ENCODE assay signal across 12 cellular contexts in genomic region chr2:11833601-11834000, GRCh38.
DNase-seq lines count a peak whose midpoint lies in the region; ATAC-seq and TF ChIP-seq lines count a peak whose summit lies in the region.
"Had no signal": no experiment of that assay in that cellular context is flagged by ENCODE, and none has a peak within 500 bp of the region (broad histone marks: within the 10 kb centered on the region; RNA-seq: fewer than 3 reads in every experiment).

No MANE protein-coding gene starts in this region.

- H3K4me3 ChIP-seq in osteoblast (ENCODE audit: insufficient read depth, low read length) = no peak overlapping the region
- H3K4me3 ChIP-seq: tibial artery had no signal

- H3K27ac Mint-ChIP-seq in natural killer cell = no peak overlapping the region
- H3K27ac Mint-ChIP-seq: activated CD8-positive, alpha-beta T cell treated with anti-CD3 and anti-CD28 coated beads, Interleukin-2, amount 10 ng/mL, durations not matched to agents 7 days and 5 days had no signal

- peaks cover 2% of the 10 kb centered on the region for H3K9me3 ChIP-seq in osteoblast (ENCODE audit: low read depth, low read length)
- H3K9me3 ChIP-seq: tibial artery had no signal

- DNase-seq in GM04503 (ENCODE audit: low read depth) = peak; percentile 93
- DNase-seq in NCI-H2029 treated with DMSO at 0.1 percent for 48 hours (lab: John Stamatoyannopoulos, UW) = peak; percentile 58
- peak; percentile 15 for DNase-seq in dermis blood vessel endothelial cell
- DNase-seq in osteoblast (ENCODE audit: insufficient read length, low spot score, missing footprints) = no peak
- no peak for DNase-seq in SKM-1 treated with dmso at 0.1 percent for 144 hours (lab: John Stamatoyannopoulos, UW; ENCODE audit: unreplicated experiment)
- no peak for DNase-seq in D341Med (ENCODE audit: low spot score)
- no peak for DNase-seq in natural killer cell
- DNase-seq: activated CD8-positive, alpha-beta T cell treated with anti-CD3 and anti-CD28 coated beads, Interleukin-2, amount 10 ng/mL, durations not matched to agents 7 days and 5 days; activated naive CD4-positive, alpha-beta T cell; foreskin melanocyte; KBM-7; tibial artery had no signal

- no peak overlapping the region for H3K4me3 Mint-ChIP-seq in natural killer cell
- H3K4me3 Mint-ChIP-seq: activated CD8-positive, alpha-beta T cell treated with anti-CD3 and anti-CD28 coated beads, Interleukin-2, amount 10 ng/mL, durations not matched to agents 7 days and 5 days had no signal

- H3K4me1 ChIP-seq in osteoblast (ENCODE audit: insufficient read depth, low read length) = peaks cover 35% of the 10 kb centered on the region

- H3K4me2 ChIP-seq in osteoblast (ENCODE audit: insufficient read depth, low read length) = peak overlapping the region; percentile 16

- H2AFZ ChIP-seq in osteoblast (ENCODE audit: low read length) = peak overlapping the region; percentile 71

- intact Hi-C loops in natural killer cell (cut with micrococcal nuclease) = loop anchor here (5.0 kb wide), 1 partner anchor 884 kb away; the partner anchor contains the start of gene TRIB2

- H3K36me3 Mint-ChIP-seq in natural killer cell = peaks cover 11% of the 10 kb centered on the region

- H3K27me3 Mint-ChIP-seq in natural killer cell (ENCODE audit: low read depth in 2 of 2) = peaks cover 0 to 8% of the 10 kb centered on the region in 2 donors

- H3K36me3 ChIP-seq in osteoblast (ENCODE audit: insufficient read depth, low read length) = no peaks in the 10 kb centered on the region
- H3K36me3 ChIP-seq: tibial artery had no signal

- H3K79me2 ChIP-seq in osteoblast (ENCODE audit: insufficient read depth, low read length) = no peaks in the 10 kb centered on the region

- no peaks in the 10 kb centered on the region for H3K27me3 ChIP-seq in osteoblast (ENCODE audit: insufficient read depth, low read length)
- H3K27me3 ChIP-seq: tibial artery had no signal

- H3K27ac ChIP-seq in osteoblast (ENCODE audit: low read depth, low read length) = peak overlapping the region; percentile 19
- H3K27ac ChIP-seq: tibial artery had no signal

- H4K20me1 ChIP-seq in osteoblast (ENCODE audit: insufficient read depth, low read length) = no peaks in the 10 kb centered on the region

- TF ChIP-seq CTCF in osteoblast (IDR thresholded peaks at IDR 0.05; ENCODE audit: extremely low read depth, low read depth, low read length) (no peak), natural killer cell (IDR thresholded peaks at IDR 0.05) (no peak)

- H3K4me1 Mint-ChIP-seq in natural killer cell = peaks cover 48 to 49% of the 10 kb centered on the region in 2 donors

- H3K9me3 Mint-ChIP-seq in natural killer cell = peaks cover 2 to 7% of the 10 kb centered on the region in 2 donors

- no peak for ATAC-seq in natural killer cell
- ATAC-seq: activated CD8-positive, alpha-beta T cell treated with anti-CD3 and anti-CD28 coated beads, Interleukin-2, amount 10 ng/mL, durations not matched to agents 7 days and 5 days had no signal

Comparison
In these comparisons a context has a peak if more than half of its experiments do, and no peak if none do; other contexts are left out.
1. DNase-seq: peak in GM04503 (single experiment), NCI-H2029 treated with DMSO at 0.1 percent for 48 hours (single experiment) and dermis blood vessel endothelial cell (single experiment); none in osteoblast (single experiment), SKM-1 treated with dmso at 0.1 percent for 144 hours (single experiment), D341Med (single experiment) and natural killer cell (single experiment).